In genomic region chr14:58285132-58285531, GRCh38 we compare ENCODE assay signal across 2 cellular contexts.
TF ChIP-seq lines count a peak whose summit lies in the region.

No MANE protein-coding gene starts in this region.

TF ChIP-seq in WTC11, 78 proteins besides CTCF, POLR2A, EP300 and RAD21:
- no peak for TF ChIP-seq FOXJ3 (CRISPR knock-in tag; IDR thresholded peaks at IDR 0.05; ENCODE audit: borderline replicate concordance)

TF ChIP-seq in K562, 482 proteins besides CTCF, POLR2A, EP300 and RAD21:
- TF ChIP-seq ZNF316 (IDR thresholded peaks at IDR 0.05) (peak; percentile 23; the same call in 1 of the 2 replicates), POLR2G (IDR thresholded peaks at IDR 0.05; ENCODE audit: low read depth, low read length) (no peak)
